ENCODE assay signal across 16 cellular contexts in the genomic region with DNA sequence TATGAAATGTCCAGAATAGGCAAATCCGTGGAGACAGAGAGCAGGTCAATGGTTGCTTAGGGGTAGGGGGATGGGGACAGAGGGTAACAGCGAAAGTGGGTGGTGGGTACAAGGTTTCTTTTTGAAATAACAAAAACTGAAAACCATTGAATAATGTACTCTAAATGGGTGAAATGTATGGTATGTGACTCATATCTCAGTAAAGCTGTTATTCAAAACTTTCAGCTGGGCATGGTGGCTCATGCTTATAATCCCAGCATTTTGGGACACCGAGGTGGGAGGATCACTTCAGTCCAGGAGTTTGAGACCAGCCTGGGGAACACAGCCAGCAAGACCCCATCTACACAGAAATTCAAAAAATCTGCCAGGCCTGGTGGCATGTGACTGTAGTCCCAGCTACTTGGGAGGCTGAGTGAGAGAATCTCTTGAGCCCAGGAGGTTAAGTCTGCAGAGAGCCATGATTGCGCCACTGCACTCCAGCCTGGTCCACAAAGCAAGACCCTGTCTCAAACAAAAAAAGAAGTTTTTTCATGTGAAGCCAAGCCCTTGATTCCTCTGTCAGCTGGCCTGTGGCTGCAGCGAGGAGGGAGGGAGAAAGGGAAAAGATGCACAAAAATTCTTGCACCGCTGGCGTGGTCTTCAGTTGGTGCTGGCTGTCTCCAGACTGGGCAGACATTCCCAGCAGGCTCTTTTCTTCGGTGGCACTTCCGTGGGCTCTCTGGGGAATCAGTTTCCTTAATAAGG.
DNase-seq lines count a peak whose midpoint lies in the region; ATAC-seq and TF ChIP-seq lines count a peak whose summit lies in the region.
"Had no signal": no experiment of that assay in that cellular context is flagged by ENCODE, and none has a peak within 500 bp of the region (broad histone marks: within the 10 kb centered on the region; RNA-seq: fewer than 3 reads in every experiment).

No MANE protein-coding gene starts in this region.

- TF ChIP-seq EP300 in tibial nerve (IDR thresholded peaks at IDR 0.05) = no peak

- peak; percentile 18 for DNase-seq in activated CD4-positive, alpha-beta T cell treated with anti-CD3 and anti-CD28 coated beads for 48 hours
- DNase-seq in activated CD4-positive, alpha-beta T cell treated with anti-CD3 and anti-CD28 coated beads, Interleukin-2, amount 50 U/mL, for 1 hour = no peak
- DNase-seq in adipocyte (ENCODE audit: low read depth) (peak; percentile 64), globus pallidus (ENCODE audit: low spot score) (peak; percentile 27), tibial nerve (ENCODE audit: low spot score in 2 of 2) (no peak), SK-N-DZ (ENCODE audit: low spot score) (no peak), A673 (ENCODE audit: low spot score) (no peak)
- DNase-seq: 8988T; activated CD8-positive, alpha-beta memory T cell treated with anti-CD3 and anti-CD28 coated beads, Interleukin-2, amount 50 U/mL, for 4 hours; stimulated activated CD4-positive, alpha-beta T cell treated with anti-CD3 and anti-CD28 coated beads, Interleukin-2, amount 100 ng/mL, for 24 hours; testis; WERI-Rb-1 had no signal

- ATAC-seq in HG03378 (IDR thresholded peaks at IDR 0.05; ENCODE audit: unreplicated experiment) = no peak
- ATAC-seq: HCT116 had no signal

- H3K4me1 ChIP-seq in adipocyte (ENCODE audit: control insufficient read depth, insufficient read depth, low read length) (peaks cover 30% of the 10 kb centered on the region), tibial nerve (peaks cover 0 to 42% (median 19%) of the 10 kb centered on the region in 4 donors), A673 (ENCODE audit: insufficient read depth, low read length, poor library complexity, severe bottlenecking) (no peaks in the 10 kb centered on the region)

- H3K27me3 ChIP-seq in adipocyte (replicated peaks; ENCODE audit: control insufficient read depth, insufficient read depth, low read length) (no peaks in the 10 kb centered on the region), tibial nerve (no peaks in the 10 kb centered on the region), A673 (replicated peaks; ENCODE audit: insufficient read depth, low read depth, low read length, poor library complexity) (no peaks in the 10 kb centered on the region)
- H3K27me3 ChIP-seq: right atrium auricular region, testis had no signal

- CTCF ChIA-PET in A673 (lab: Charles Lee) = no interaction called here

- peak overlapping the region in 3 of 4 donors; percentile 29 to 63 (median 62) for H3K27ac ChIP-seq in tibial nerve
- no peak overlapping the region for H3K27ac ChIP-seq in A673 (ENCODE audit: low read depth, low read length, poor library complexity, severe bottlenecking)
- H3K27ac ChIP-seq: right atrium auricular region, WERI-Rb-1 had no signal

- no peak overlapping the region for H3K9ac ChIP-seq in adipocyte (ENCODE audit: low read length)

- no TSS peak for BruUV-seq in A673 (replicated peaks; lab: Mats Ljungman, UMichigan)

- no peak for TF ChIP-seq POLR2A in tibial nerve (IDR thresholded peaks at IDR 0.05)

- POLR2A ChIA-PET in A673 (lab: Charles Lee; ENCODE audit: low non-redundant PET) = no interaction called here

- H3K9me3 ChIP-seq in adipocyte (ENCODE audit: control insufficient read depth, low read length) (no peaks in the 10 kb centered on the region), tibial nerve (no peaks in the 10 kb centered on the region), A673 (ENCODE audit: low read depth, low read length, poor library complexity, severe bottlenecking) (no peaks in the 10 kb centered on the region)
- H3K9me3 ChIP-seq: right atrium auricular region, testis had no signal

- intact Hi-C loops in A673 (cut with micrococcal nuclease; ENCODE audit: unreplicated experiment) = no loop called here

- no peaks in the 10 kb centered on the region for H3K36me3 ChIP-seq in adipocyte (ENCODE audit: control insufficient read depth, insufficient read depth, low read length, severe bottlenecking)
- no peaks in the 10 kb centered on the region for H3K36me3 ChIP-seq in tibial nerve
- no peaks in the 10 kb centered on the region for H3K36me3 ChIP-seq in A673 (ENCODE audit: insufficient read depth, low read length, poor library complexity, severe bottlenecking)
- H3K36me3 ChIP-seq: right atrium auricular region, WERI-Rb-1 had no signal

- H3K4me3 ChIP-seq in adipocyte (ENCODE audit: low read length) (peak overlapping the region; percentile 67), tibial nerve (no peak overlapping the region), A673 (ENCODE audit: low read depth, low read length, poor library complexity, severe bottlenecking) (no peak overlapping the region)
- H3K4me3 ChIP-seq: lung, right atrium auricular region, testis had no signal

- TF ChIP-seq CTCF in tibial nerve (IDR thresholded peaks at IDR 0.05) = no peak
- TF ChIP-seq CTCF in A673 (conservative IDR thresholded peaks at IDR 0.05; ENCODE audit: low read depth, low read length) = no peak

- WGBS in tibial nerve, 2 donors = 53 to 66% methylated on average over 9 of the region's 9 CpGs

Comparison
In these comparisons a context has a peak if more than half of its experiments do, and no peak if none do; other contexts are left out.
1. DNase-seq: peak in activated CD4-positive, alpha-beta T cell treated with anti-CD3 and anti-CD28 coated beads for 48 hours (single experiment), adipocyte (single experiment) and globus pallidus (single experiment); none in activated CD4-positive, alpha-beta T cell treated with anti-CD3 and anti-CD28 coated beads, Interleukin-2, amount 50 U/mL, for 1 hour (single experiment), tibial nerve (0 of 2), SK-N-DZ (single experiment) and A673 (single experiment).